1 cellular context compared by ENCODE assay signal in the genomic region with DNA sequence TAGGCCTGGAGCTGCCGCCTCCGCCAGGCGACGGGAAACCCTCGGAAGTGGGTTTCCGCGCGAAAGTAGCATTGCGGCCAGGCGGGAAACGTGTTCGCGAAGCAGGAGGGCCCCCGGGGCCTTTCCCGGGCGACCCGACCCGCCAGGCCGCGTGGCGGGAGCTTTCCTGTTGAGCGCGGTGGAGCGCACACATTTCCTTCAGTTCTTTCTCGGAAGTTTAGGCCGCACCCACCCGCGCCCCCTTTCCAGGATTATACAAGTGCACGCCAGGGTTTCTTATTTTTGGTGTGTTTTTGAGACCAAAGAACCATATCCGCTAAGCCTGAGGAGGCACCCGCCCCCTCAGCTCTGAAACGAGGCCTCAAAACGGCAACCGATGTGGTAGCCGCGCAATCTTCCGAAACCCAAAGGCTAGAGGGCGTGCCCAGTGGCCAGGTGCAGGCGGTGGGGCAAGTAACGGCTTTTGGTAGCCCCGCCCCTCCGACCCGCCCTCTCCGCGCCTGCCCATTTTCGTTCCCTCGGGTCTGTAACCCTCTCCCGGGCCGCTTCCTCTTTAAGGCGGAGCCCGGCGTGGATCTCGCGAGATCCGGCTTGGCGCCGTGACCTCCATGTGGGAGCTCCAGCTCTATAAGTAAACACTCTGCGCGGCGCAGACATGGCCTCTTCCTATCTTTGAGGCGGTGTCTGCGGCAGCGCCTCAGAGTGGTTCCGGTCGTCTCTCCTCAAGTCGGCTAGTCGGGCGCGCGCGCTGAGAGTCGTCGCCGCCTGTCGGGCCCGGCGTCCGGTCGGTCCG.
TF ChIP-seq lines count a peak whose summit lies in the region.

A gene with protein sequence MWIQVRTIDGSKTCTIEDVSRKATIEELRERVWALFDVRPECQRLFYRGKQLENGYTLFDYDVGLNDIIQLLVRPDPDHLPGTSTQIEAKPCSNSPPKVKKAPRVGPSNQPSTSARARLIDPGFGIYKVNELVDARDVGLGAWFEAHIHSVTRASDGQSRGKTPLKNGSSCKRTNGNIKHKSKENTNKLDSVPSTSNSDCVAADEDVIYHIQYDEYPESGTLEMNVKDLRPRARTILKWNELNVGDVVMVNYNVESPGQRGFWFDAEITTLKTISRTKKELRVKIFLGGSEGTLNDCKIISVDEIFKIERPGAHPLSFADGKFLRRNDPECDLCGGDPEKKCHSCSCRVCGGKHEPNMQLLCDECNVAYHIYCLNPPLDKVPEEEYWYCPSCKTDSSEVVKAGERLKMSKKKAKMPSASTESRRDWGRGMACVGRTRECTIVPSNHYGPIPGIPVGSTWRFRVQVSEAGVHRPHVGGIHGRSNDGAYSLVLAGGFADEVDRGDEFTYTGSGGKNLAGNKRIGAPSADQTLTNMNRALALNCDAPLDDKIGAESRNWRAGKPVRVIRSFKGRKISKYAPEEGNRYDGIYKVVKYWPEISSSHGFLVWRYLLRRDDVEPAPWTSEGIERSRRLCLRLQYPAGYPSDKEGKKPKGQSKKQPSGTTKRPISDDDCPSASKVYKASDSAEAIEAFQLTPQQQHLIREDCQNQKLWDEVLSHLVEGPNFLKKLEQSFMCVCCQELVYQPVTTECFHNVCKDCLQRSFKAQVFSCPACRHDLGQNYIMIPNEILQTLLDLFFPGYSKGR (plus strand): TSS at position 628 of the 793 bp plus-strand sequence. CDS start 292 bp downstream, outside the sequence.

TF ChIP-seq in HEK293, 187 proteins besides CTCF, POLR2A, EP300 and RAD21 (continued from another document and continues in another):
- TF ChIP-seq, protein P1, sequence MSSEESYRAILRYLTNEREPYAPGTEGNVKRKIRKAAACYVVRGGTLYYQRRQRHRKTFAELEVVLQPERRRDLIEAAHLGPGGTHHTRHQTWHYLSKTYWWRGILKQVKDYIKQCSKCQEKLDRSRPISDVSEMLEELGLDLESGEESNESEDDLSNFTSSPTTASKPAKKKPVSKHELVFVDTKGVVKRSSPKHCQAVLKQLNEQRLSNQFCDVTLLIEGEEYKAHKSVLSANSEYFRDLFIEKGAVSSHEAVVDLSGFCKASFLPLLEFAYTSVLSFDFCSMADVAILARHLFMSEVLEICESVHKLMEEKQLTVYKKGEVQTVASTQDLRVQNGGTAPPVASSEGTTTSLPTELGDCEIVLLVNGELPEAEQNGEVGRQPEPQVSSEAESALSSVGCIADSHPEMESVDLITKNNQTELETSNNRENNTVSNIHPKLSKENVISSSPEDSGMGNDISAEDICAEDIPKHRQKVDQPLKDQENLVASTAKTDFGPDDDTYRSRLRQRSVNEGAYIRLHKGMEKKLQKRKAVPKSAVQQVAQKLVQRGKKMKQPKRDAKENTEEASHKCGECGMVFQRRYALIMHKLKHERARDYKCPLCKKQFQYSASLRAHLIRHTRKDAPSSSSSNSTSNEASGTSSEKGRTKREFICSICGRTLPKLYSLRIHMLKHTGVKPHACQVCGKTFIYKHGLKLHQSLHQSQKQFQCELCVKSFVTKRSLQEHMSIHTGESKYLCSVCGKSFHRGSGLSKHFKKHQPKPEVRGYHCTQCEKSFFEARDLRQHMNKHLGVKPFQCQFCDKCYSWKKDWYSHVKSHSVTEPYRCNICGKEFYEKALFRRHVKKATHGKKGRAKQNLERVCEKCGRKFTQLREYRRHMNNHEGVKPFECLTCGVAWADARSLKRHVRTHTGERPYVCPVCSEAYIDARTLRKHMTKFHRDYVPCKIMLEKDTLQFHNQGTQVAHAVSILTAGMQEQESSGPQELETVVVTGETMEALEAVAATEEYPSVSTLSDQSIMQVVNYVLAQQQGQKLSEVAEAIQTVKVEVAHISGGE (tag by site-specific recombination; conservative IDR thresholded peaks at IDR 0.05; ENCODE audit: low read depth), result 0 out of 2 replicates have a peak, but pooled peaks have one; percentile 17
- TF ChIP-seq ZNF423 (tag by site-specific recombination; IDR thresholded peaks at IDR 0.05), result no peak
- 0 out of 2 replicates have a peak, but pooled peaks have one; percentile 23 for TF ChIP-seq ZEB2 (tag by site-specific recombination; IDR thresholded peaks at IDR 0.05)
- TF ChIP-seq, protein P2, sequence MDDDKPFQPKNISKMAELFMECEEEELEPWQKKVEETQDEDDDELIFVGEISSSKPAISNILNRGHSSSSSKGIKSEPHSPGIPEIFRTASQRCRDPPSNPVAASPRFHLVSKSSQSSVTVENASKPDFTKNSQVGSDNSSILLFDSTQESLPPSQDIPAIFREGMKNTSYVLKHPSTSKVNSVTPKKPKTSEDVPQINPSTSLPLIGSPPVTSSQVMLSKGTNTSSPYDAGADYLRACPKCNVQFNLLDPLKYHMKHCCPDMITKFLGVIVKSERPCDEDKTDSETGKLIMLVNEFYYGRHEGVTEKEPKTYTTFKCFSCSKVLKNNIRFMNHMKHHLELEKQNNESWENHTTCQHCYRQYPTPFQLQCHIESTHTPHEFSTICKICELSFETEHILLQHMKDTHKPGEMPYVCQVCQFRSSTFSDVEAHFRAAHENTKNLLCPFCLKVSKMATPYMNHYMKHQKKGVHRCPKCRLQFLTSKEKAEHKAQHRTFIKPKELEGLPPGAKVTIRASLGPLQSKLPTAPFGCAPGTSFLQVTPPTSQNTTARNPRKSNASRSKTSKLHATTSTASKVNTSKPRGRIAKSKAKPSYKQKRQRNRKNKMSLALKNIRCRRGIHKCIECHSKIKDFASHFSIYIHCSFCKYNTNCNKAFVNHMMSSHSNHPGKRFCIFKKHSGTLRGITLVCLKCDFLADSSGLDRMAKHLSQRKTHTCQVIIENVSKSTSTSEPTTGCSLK (tag by site-specific recombination; IDR thresholded peaks at IDR 0.05), result no peak
- TF ChIP-seq, protein P3, sequence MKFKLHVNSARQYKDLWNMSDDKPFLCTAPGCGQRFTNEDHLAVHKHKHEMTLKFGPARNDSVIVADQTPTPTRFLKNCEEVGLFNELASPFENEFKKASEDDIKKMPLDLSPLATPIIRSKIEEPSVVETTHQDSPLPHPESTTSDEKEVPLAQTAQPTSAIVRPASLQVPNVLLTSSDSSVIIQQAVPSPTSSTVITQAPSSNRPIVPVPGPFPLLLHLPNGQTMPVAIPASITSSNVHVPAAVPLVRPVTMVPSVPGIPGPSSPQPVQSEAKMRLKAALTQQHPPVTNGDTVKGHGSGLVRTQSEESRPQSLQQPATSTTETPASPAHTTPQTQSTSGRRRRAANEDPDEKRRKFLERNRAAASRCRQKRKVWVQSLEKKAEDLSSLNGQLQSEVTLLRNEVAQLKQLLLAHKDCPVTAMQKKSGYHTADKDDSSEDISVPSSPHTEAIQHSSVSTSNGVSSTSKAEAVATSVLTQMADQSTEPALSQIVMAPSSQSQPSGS (tag by site-specific recombination; IDR thresholded peaks at IDR 0.05; ENCODE audit: low read depth), result no peak
- TF ChIP-seq, protein P4, sequence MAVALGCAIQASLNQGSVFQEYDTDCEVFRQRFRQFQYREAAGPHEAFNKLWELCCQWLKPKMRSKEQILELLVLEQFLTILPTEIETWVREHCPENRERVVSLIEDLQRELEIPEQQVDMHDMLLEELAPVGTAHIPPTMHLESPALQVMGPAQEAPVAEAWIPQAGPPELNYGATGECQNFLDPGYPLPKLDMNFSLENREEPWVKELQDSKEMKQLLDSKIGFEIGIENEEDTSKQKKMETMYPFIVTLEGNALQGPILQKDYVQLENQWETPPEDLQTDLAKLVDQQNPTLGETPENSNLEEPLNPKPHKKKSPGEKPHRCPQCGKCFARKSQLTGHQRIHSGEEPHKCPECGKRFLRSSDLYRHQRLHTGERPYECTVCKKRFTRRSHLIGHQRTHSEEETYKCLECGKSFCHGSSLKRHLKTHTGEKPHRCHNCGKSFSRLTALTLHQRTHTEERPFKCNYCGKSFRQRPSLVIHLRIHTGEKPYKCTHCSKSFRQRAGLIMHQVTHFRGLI (tag by site-specific recombination; IDR thresholded peaks at IDR 0.05), result no peak
- TF ChIP-seq YY2 (tag by site-specific recombination; IDR thresholded peaks at IDR 0.05), result no peak
- TF ChIP-seq KLF16 (tag by site-specific recombination; IDR thresholded peaks at IDR 0.05), result peak; percentile 79
- TF ChIP-seq, protein P5, sequence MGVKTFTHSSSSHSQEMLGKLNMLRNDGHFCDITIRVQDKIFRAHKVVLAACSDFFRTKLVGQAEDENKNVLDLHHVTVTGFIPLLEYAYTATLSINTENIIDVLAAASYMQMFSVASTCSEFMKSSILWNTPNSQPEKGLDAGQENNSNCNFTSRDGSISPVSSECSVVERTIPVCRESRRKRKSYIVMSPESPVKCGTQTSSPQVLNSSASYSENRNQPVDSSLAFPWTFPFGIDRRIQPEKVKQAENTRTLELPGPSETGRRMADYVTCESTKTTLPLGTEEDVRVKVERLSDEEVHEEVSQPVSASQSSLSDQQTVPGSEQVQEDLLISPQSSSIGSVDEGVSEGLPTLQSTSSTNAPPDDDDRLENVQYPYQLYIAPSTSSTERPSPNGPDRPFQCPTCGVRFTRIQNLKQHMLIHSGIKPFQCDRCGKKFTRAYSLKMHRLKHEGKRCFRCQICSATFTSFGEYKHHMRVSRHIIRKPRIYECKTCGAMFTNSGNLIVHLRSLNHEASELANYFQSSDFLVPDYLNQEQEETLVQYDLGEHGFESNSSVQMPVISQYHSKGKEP (tag by site-specific recombination; IDR thresholded peaks at IDR 0.05), result no peak
- no peak for TF ChIP-seq SCRT2 (tag by site-specific recombination; IDR thresholded peaks at IDR 0.05)
- TF ChIP-seq, protein P6, sequence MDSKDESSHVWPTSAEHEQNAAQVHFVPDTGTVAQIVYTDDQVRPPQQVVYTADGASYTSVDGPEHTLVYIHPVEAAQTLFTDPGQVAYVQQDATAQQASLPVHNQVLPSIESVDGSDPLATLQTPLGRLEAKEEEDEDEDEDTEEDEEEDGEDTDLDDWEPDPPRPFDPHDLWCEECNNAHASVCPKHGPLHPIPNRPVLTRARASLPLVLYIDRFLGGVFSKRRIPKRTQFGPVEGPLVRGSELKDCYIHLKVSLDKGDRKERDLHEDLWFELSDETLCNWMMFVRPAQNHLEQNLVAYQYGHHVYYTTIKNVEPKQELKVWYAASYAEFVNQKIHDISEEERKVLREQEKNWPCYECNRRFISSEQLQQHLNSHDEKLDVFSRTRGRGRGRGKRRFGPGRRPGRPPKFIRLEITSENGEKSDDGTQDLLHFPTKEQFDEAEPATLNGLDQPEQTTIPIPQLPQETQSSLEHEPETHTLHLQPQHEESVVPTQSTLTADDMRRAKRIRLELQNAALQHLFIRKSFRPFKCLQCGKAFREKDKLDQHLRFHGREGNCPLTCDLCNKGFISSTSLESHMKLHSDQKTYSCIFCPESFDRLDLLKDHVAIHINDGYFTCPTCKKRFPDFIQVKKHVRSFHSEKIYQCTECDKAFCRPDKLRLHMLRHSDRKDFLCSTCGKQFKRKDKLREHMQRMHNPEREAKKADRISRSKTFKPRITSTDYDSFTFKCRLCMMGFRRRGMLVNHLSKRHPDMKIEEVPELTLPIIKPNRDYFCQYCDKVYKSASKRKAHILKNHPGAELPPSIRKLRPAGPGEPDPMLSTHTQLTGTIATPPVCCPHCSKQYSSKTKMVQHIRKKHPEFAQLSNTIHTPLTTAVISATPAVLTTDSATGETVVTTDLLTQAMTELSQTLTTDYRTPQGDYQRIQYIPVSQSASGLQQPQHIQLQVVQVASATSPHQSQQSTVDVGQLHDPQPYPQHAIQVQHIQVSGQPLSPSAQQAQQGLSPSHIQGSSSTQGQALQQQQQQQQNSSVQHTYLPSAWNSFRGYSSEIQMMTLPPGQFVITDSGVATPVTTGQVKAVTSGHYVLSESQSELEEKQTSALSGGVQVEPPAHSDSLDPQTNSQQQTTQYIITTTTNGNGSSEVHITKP (tag by site-specific recombination; IDR thresholded peaks at IDR 0.05), result no peak
- peak; percentile 13; the same call in 1 of the 2 replicates for TF ChIP-seq GLIS2 (tag by site-specific recombination; IDR thresholded peaks at IDR 0.05)
- TF ChIP-seq ZNF473 (tag by site-specific recombination; IDR thresholded peaks at IDR 0.05), result no peak
- TF ChIP-seq ZNF433 (tag by site-specific recombination; IDR thresholded peaks at IDR 0.05; ENCODE audit: low read depth), result no peak
- peak; percentile 26; the same call in 1 of the 2 replicates for TF ChIP-seq GLIS1 (tag by site-specific recombination; IDR thresholded peaks at IDR 0.05)
- no peak for TF ChIP-seq ZNF416 (tag by site-specific recombination; IDR thresholded peaks at IDR 0.05)
- TF ChIP-seq ZNF112 (tag by site-specific recombination; IDR thresholded peaks at IDR 0.05), result no peak
- no peak for TF ChIP-seq ZNF19 (tag by site-specific recombination; IDR thresholded peaks at IDR 0.05; ENCODE audit: low read depth)
- TF ChIP-seq, protein P7, sequence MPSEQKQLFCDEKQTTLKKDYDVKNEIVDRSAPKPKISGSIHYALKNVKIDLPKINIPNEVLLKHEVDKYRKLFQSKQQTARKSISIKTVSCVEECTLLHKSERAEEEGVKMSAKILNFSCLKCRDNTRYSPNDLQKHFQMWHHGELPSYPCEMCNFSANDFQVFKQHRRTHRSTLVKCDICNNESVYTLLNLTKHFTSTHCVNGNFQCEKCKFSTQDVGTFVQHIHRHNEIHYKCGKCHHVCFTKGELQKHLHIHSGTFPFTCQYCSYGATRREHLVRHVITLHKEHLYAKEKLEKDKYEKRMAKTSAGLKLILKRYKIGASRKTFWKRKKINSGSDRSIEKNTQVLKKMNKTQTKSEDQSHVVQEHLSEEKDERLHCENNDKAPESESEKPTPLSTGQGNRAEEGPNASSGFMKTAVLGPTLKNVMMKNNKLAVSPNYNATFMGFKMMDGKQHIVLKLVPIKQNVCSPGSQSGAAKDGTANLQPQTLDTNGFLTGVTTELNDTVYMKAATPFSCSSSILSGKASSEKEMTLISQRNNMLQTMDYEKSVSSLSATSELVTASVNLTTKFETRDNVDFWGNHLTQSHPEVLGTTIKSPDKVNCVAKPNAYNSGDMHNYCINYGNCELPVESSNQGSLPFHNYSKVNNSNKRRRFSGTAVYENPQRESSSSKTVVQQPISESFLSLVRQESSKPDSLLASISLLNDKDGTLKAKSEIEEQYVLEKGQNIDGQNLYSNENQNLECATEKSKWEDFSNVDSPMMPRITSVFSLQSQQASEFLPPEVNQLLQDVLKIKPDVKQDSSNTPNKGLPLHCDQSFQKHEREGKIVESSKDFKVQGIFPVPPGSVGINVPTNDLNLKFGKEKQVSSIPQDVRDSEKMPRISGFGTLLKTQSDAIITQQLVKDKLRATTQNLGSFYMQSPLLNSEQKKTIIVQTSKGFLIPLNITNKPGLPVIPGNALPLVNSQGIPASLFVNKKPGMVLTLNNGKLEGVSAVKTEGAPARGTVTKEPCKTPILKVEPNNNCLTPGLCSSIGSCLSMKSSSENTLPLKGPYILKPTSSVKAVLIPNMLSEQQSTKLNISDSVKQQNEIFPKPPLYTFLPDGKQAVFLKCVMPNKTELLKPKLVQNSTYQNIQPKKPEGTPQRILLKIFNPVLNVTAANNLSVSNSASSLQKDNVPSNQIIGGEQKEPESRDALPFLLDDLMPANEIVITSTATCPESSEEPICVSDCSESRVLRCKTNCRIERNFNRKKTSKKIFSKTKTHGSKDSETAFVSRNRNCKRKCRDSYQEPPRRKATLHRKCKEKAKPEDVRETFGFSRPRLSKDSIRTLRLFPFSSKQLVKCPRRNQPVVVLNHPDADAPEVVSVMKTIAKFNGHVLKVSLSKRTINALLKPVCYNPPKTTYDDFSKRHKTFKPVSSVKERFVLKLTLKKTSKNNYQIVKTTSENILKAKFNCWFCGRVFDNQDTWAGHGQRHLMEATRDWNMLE (tag by site-specific recombination; conservative IDR thresholded peaks at IDR 0.05; ENCODE audit: low read depth), result no peak
- TF ChIP-seq SP3 (tag by site-specific recombination; IDR thresholded peaks at IDR 0.05), result peak; percentile 78
- no peak for TF ChIP-seq ZNF266 (tag by site-specific recombination; IDR thresholded peaks at IDR 0.05; ENCODE audit: low read depth)
- TF ChIP-seq ZBTB21 (tag by site-specific recombination; IDR thresholded peaks at IDR 0.05), result no peak
- no peak for TF ChIP-seq ZNF404 (tag by site-specific recombination; IDR thresholded peaks at IDR 0.05)
- TF ChIP-seq ZNF596 (tag by site-specific recombination; IDR thresholded peaks at IDR 0.05), result no peak
- TF ChIP-seq ZNF114 (tag by site-specific recombination; IDR thresholded peaks at IDR 0.05), result no peak
- TF ChIP-seq ZNF48 (tag by site-specific recombination; IDR thresholded peaks at IDR 0.05), result no peak
